In the genomic region with DNA sequence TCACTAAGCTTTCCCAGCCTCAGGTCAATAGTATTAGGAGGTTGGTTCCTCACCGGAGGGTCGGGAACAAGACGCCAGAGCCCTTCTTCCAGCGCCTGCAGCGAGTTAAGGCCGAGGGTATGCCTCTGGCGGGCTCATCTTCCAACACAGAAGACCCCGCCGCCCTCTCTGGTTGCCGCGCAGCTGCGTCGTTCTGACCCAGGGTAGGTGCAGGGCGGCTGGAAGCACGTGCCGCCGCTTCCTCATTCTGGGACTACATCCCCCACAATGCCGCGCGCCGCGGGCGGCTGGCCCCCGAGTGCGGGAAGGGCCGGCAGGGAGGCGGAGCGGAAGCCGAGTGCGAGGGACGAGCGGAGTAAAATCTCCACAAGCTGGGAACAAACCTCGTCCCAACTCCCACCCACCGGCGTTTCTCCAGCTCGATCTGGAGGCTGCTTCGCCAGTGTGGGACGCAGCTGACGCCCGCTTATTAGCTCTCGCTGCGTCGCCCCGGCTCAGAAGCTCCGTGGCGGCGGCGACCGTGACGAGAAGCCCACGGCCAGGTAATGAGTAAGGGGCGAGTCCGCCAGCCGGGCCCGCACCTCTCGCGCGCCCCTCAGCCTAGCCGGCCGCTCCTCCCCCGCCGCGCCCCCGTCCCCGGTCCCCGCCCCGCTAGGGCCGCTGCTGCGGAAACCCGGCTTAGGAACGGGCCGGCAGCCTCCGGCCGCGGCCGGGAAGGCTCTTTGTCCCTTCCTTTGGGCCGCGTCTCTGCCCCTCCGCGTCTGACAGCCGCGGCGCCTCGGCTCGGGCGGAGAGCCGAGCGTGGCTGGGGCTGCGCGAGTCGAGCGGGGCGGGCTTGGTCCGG, we compare ENCODE assay signal across 1 cellular context.
A peak's percentile ranks its signal among the peaks of the same experiment; 100 is the strongest.
TF ChIP-seq lines count a peak whose summit lies in the region.

CCDC126 (plus strand) TSS at position 319 of the 844 bp plus-strand sequence. CDS start 13,934 bp downstream, outside the sequence.

TF ChIP-seq in HEK293, 187 proteins besides CTCF, POLR2A, EP300 and RAD21 (continued from another document):
- TF ChIP-seq, protein P1, sequence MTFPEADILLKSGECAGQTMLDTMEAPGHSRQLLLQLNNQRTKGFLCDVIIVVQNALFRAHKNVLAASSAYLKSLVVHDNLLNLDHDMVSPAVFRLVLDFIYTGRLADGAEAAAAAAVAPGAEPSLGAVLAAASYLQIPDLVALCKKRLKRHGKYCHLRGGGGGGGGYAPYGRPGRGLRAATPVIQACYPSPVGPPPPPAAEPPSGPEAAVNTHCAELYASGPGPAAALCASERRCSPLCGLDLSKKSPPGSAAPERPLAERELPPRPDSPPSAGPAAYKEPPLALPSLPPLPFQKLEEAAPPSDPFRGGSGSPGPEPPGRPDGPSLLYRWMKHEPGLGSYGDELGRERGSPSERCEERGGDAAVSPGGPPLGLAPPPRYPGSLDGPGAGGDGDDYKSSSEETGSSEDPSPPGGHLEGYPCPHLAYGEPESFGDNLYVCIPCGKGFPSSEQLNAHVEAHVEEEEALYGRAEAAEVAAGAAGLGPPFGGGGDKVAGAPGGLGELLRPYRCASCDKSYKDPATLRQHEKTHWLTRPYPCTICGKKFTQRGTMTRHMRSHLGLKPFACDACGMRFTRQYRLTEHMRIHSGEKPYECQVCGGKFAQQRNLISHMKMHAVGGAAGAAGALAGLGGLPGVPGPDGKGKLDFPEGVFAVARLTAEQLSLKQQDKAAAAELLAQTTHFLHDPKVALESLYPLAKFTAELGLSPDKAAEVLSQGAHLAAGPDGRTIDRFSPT (tag by site-specific recombination; IDR thresholded peaks at IDR 0.05): no peak
- peak; percentile 52 for TF ChIP-seq SETDB1 (IDR thresholded peaks at IDR 0.05; ENCODE audit: insufficient read length, low read length)
- TF ChIP-seq ZNF214 (tag by site-specific recombination; IDR thresholded peaks at IDR 0.05; ENCODE audit: borderline replicate concordance): no peak
- TF ChIP-seq ZNF670 (tag by site-specific recombination; IDR thresholded peaks at IDR 0.05; ENCODE audit: low read depth): no peak
- TF ChIP-seq ZBTB8A (tag by site-specific recombination; IDR thresholded peaks at IDR 0.05): peak; percentile 39; the same call in 1 of the 2 replicates
- TF ChIP-seq ZSCAN30 (tag by site-specific recombination; IDR thresholded peaks at IDR 0.05): peak; percentile 77; the same call in 1 of the 2 replicates
- TF ChIP-seq ZBTB20 (tag by site-specific recombination; IDR thresholded peaks at IDR 0.05): peak; percentile 89; the same call in 1 of the 2 replicates
- no peak; the same call in 1 of the 2 replicates for TF ChIP-seq ZNF394 (tag by site-specific recombination; IDR thresholded peaks at IDR 0.05; ENCODE audit: borderline replicate concordance)
- TF ChIP-seq ZNF302 (tag by site-specific recombination; IDR thresholded peaks at IDR 0.05; ENCODE audit: low read depth): no peak
- TF ChIP-seq ZNF366 (tag by site-specific recombination; conservative IDR thresholded peaks at IDR 0.05): no peak
- TF ChIP-seq ZNF529 (tag by site-specific recombination; IDR thresholded peaks at IDR 0.05; ENCODE audit: insufficient replicate concordance): no peak
- TF ChIP-seq ZEB2 (tag by site-specific recombination; IDR thresholded peaks at IDR 0.05): peak; percentile 72
- TF ChIP-seq ZNF76 (tag by site-specific recombination; IDR thresholded peaks at IDR 0.05; ENCODE audit: borderline replicate concordance, low read depth): peak; percentile 91
- peak; percentile 84 for TF ChIP-seq ZFHX2 (tag by site-specific recombination; conservative IDR thresholded peaks at IDR 0.05)
- no peak for TF ChIP-seq ZNF184 (tag by site-specific recombination; IDR thresholded peaks at IDR 0.05)
- no peak for TF ChIP-seq ZNF174 (tag by site-specific recombination; IDR thresholded peaks at IDR 0.05)
- no peak; the same call in 1 of the 2 replicates for TF ChIP-seq ZNF133 (tag by site-specific recombination; IDR thresholded peaks at IDR 0.05)
- 0 out of 2 replicates have a peak, but pooled peaks have one; percentile 21 for TF ChIP-seq ZNF660 (tag by site-specific recombination; IDR thresholded peaks at IDR 0.05)
- no peak for TF ChIP-seq ZNF621 (tag by site-specific recombination; IDR thresholded peaks at IDR 0.05)
- TF ChIP-seq ZNF19 (tag by site-specific recombination; IDR thresholded peaks at IDR 0.05; ENCODE audit: low read depth): no peak
- TF ChIP-seq ZNF776 (tag by site-specific recombination; IDR thresholded peaks at IDR 0.05; ENCODE audit: borderline replicate concordance): no peak
- TF ChIP-seq ZNF792 (tag by site-specific recombination; IDR thresholded peaks at IDR 0.05): no peak
- TF ChIP-seq, protein P2, sequence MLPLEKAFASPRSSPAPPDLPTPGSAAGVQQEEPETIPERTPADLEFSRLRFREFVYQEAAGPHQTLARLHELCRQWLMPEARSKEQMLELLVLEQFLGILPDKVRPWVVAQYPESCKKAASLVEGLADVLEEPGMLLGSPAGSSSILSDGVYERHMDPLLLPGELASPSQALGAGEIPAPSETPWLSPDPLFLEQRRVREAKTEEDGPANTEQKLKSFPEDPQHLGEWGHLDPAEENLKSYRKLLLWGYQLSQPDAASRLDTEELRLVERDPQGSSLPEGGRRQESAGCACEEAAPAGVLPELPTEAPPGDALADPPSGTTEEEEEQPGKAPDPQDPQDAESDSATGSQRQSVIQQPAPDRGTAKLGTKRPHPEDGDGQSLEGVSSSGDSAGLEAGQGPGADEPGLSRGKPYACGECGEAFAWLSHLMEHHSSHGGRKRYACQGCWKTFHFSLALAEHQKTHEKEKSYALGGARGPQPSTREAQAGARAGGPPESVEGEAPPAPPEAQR (tag by site-specific recombination; IDR thresholded peaks at IDR 0.05): no peak
- TF ChIP-seq GLIS1 (tag by site-specific recombination; IDR thresholded peaks at IDR 0.05): peak; percentile 63
- peak; percentile 75 for TF ChIP-seq ZXDB (tag by site-specific recombination; IDR thresholded peaks at IDR 0.05)
- TF ChIP-seq ZNF341 (tag by site-specific recombination; IDR thresholded peaks at IDR 0.05; ENCODE audit: low read depth): peak; percentile 89
- TF ChIP-seq ZBTB1 (tag by site-specific recombination; IDR thresholded peaks at IDR 0.05): peak; percentile 77; the same call in 1 of the 2 replicates
- peak; percentile 79 for TF ChIP-seq SP2 (tag by site-specific recombination; IDR thresholded peaks at IDR 0.05)
- TF ChIP-seq KLF7 (tag by site-specific recombination; IDR thresholded peaks at IDR 0.05; ENCODE audit: borderline replicate concordance): no peak
- TF ChIP-seq ZNF335 (tag by site-specific recombination; conservative IDR thresholded peaks at IDR 0.05): peak; percentile 66
- peak; percentile 55 for TF ChIP-seq ZIC2 (tag by site-specific recombination; IDR thresholded peaks at IDR 0.05)
- peak; percentile 97 for TF ChIP-seq IKZF3 (tag by site-specific recombination; IDR thresholded peaks at IDR 0.05)
- TF ChIP-seq, protein P3, sequence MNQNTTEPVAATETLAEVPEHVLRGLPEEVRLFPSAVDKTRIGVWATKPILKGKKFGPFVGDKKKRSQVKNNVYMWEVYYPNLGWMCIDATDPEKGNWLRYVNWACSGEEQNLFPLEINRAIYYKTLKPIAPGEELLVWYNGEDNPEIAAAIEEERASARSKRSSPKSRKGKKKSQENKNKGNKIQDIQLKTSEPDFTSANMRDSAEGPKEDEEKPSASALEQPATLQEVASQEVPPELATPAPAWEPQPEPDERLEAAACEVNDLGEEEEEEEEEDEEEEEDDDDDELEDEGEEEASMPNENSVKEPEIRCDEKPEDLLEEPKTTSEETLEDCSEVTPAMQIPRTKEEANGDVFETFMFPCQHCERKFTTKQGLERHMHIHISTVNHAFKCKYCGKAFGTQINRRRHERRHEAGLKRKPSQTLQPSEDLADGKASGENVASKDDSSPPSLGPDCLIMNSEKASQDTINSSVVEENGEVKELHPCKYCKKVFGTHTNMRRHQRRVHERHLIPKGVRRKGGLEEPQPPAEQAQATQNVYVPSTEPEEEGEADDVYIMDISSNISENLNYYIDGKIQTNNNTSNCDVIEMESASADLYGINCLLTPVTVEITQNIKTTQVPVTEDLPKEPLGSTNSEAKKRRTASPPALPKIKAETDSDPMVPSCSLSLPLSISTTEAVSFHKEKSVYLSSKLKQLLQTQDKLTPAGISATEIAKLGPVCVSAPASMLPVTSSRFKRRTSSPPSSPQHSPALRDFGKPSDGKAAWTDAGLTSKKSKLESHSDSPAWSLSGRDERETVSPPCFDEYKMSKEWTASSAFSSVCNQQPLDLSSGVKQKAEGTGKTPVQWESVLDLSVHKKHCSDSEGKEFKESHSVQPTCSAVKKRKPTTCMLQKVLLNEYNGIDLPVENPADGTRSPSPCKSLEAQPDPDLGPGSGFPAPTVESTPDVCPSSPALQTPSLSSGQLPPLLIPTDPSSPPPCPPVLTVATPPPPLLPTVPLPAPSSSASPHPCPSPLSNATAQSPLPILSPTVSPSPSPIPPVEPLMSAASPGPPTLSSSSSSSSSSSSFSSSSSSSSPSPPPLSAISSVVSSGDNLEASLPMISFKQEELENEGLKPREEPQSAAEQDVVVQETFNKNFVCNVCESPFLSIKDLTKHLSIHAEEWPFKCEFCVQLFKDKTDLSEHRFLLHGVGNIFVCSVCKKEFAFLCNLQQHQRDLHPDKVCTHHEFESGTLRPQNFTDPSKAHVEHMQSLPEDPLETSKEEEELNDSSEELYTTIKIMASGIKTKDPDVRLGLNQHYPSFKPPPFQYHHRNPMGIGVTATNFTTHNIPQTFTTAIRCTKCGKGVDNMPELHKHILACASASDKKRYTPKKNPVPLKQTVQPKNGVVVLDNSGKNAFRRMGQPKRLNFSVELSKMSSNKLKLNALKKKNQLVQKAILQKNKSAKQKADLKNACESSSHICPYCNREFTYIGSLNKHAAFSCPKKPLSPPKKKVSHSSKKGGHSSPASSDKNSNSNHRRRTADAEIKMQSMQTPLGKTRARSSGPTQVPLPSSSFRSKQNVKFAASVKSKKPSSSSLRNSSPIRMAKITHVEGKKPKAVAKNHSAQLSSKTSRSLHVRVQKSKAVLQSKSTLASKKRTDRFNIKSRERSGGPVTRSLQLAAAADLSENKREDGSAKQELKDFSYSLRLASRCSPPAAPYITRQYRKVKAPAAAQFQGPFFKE (tag by site-specific recombination; IDR thresholded peaks at IDR 0.05; ENCODE audit: borderline replicate concordance): no peak
- 0 out of 2 replicates have a peak, but pooled peaks have one; percentile 31 for TF ChIP-seq ZNF561 (tag by site-specific recombination; IDR thresholded peaks at IDR 0.05; ENCODE audit: borderline replicate concordance)
- TF ChIP-seq EGR2 (tag by site-specific recombination; IDR thresholded peaks at IDR 0.05; ENCODE audit: low read depth): peak; percentile 63
- no peak for TF ChIP-seq ZFP37 (tag by site-specific recombination; IDR thresholded peaks at IDR 0.05)
- no peak for TF ChIP-seq MYNN (tag by site-specific recombination; IDR thresholded peaks at IDR 0.05; ENCODE audit: borderline replicate concordance)
TF ChIP-seq in HEK293: peak in this region for 35.
